ENCODE assay signal across 9 cellular contexts in the genomic region with DNA sequence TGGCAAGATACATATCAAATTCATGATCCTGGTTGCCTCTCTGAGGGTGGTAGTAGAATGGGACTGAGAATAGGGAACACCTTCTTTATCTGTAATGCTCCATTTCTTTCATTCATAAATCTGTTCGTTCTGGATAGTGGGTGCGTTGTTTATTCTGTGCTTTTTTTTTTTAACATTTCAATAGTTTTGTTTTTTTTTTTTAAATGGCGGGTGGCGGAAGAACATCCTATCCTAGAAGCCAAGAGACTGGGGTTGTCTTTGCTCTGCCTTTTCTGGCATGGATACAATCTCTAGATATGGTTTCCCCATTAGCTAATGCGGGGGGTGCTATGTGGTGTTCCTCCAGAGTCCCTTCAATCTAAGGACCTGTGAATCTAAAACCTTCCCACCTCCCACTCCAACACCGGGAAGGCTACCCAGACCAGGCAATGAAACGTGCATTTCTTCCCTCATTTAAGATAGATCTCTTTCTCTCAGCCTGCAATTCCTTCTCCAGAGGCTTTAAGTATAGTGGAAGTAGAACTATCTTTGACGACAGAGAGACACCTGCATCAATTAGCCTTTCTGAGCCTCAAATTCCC. TPM values are rescaled to one million over a fixed set of nuclear protein-coding genes. Genes with fewer than 3 reads are reported as not detected.
A peak's percentile ranks its signal among the peaks of the same experiment; 100 is the strongest.
DNase-seq lines count a peak whose midpoint lies in the region; ATAC-seq, FAIRE-seq and TF ChIP-seq lines count a peak whose summit lies in the region.
"Had no signal": no experiment of that assay in that cellular context is flagged by ENCODE, and none has a peak within 500 bp of the region (broad histone marks: within the 10 kb centered on the region; RNA-seq: fewer than 3 reads in every experiment).

No MANE protein-coding gene starts in this region.

- H3K4me1 Mint-ChIP-seq in astrocyte (ENCODE audit: low read depth, unreplicated experiment) (no peaks in the 10 kb centered on the region), memory B cell (peaks cover 9% of the 10 kb centered on the region)

- H2AFZ ChIP-seq in astrocyte (ENCODE audit: low read depth, low read length) = peak overlapping the region; percentile 96

- H3K27me3 Mint-ChIP-seq in astrocyte (ENCODE audit: low read depth, unreplicated experiment) = no peaks in the 10 kb centered on the region
- no peaks in the 10 kb centered on the region for H3K27me3 Mint-ChIP-seq in memory B cell

- H3K9me3 Mint-ChIP-seq in astrocyte (ENCODE audit: unreplicated experiment) (no peaks in the 10 kb centered on the region), memory B cell (no peaks in the 10 kb centered on the region)

- H4K20me1 ChIP-seq in DOHH2 (ENCODE audit: control insufficient read depth, insufficient read depth, low read depth, low read length) (no peaks in the 10 kb centered on the region), astrocyte (ENCODE audit: insufficient read depth, low read length) (no peaks in the 10 kb centered on the region)

- ATAC-seq in memory B cell (ENCODE audit: low read depth) (no peak), omental fat pad (ENCODE audit: low FRiP score) (no peak)

- peaks cover 2% of the 10 kb centered on the region; the same call in 1 of the 2 replicates for H3F3A ChIP-seq in DOHH2 (ENCODE audit: control insufficient read depth, insufficient read depth)

- H3K27me3 ChIP-seq in DOHH2 (ENCODE audit: control insufficient read depth, low read length) (no peaks in the 10 kb centered on the region), HL-60 (ENCODE audit: insufficient read depth, poor library complexity, severe bottlenecking) (no peaks in the 10 kb centered on the region), astrocyte (ENCODE audit: insufficient read depth, low read length) (no peaks in the 10 kb centered on the region)

- peak overlapping the region; percentile 92 for H3K9ac ChIP-seq in astrocyte (ENCODE audit: low read length)

- FAIRE-seq in astrocyte (lab: Jason Lieb, UNC) = no peak

- H3K4me2 ChIP-seq in DOHH2 (ENCODE audit: low read length) (peak overlapping the region; percentile 79), astrocyte (ENCODE audit: low read length) (peak overlapping the region; percentile 94)

- peaks cover 18% of the 10 kb centered on the region for H3K79me2 ChIP-seq in DOHH2 (ENCODE audit: control insufficient read depth, low read length)
- H3K79me2 ChIP-seq in astrocyte (ENCODE audit: insufficient read depth, low read length) = no peaks in the 10 kb centered on the region

- DNase-seq in HL-60 (ENCODE audit: low read depth in 1 of 2, low spot score in 1 of 2) (no peak), astrocyte (ENCODE audit: low read depth) (no peak), memory B cell (ENCODE audit: low spot score in 2 of 2) (no peak), COLO668 (lab: John Stamatoyannopoulos, UW; ENCODE audit: unreplicated experiment) (no peak), omental fat pad (ENCODE audit: low spot score) (no peak), retina (no peak)
- DNase-seq in stimulated activated CD4-positive, alpha-beta T cell treated with anti-CD3 and anti-CD28 coated beads, Interleukin-2, amount 100 ng/mL, for 48 hours = no peak

- peak overlapping the region; percentile 86 for H3K4me3 ChIP-seq in DOHH2 (ENCODE audit: low read length)
- peak overlapping the region; percentile 67 for H3K4me3 ChIP-seq in HL-60 (replicated peaks; ENCODE audit: insufficient read depth, low read length)
- peak overlapping the region; percentile 89 for H3K4me3 ChIP-seq in astrocyte (ENCODE audit: insufficient read depth, low read depth, low read length)

- peak overlapping the region; percentile 83 for H3K27ac ChIP-seq in DOHH2 (ENCODE audit: low read depth, low read length)
- H3K27ac ChIP-seq in HL-60 (replicated peaks) = peak overlapping the region; percentile 98
- peak overlapping the region; percentile 97 for H3K27ac ChIP-seq in astrocyte (ENCODE audit: low read depth, low read length)

- no peaks in the 10 kb centered on the region for H3K36me3 Mint-ChIP-seq in astrocyte (ENCODE audit: low read depth, unreplicated experiment)
- H3K36me3 Mint-ChIP-seq in memory B cell = peaks cover 2% of the 10 kb centered on the region

- TF ChIP-seq CTCF in DOHH2 (IDR thresholded peaks at IDR 0.05; ENCODE audit: low read depth, low read length, poor library complexity, severe bottlenecking) = no peak
- no peak for TF ChIP-seq CTCF in HL-60 (IDR thresholded peaks at IDR 0.05; ENCODE audit: insufficient read depth, low read length)
- TF ChIP-seq CTCF in astrocyte (IDR thresholded peaks at IDR 0.05; ENCODE audit: insufficient read depth, low read depth, low read length) = no peak
- no peak for TF ChIP-seq CTCF in omental fat pad (IDR thresholded peaks at IDR 0.05)

- H3K4me3 Mint-ChIP-seq in astrocyte (ENCODE audit: unreplicated experiment) = peak overlapping the region; percentile 98
- H3K4me3 Mint-ChIP-seq in memory B cell = peak overlapping the region; percentile 100

- peak overlapping the region; percentile 99 for H3K27ac Mint-ChIP-seq in astrocyte (ENCODE audit: unreplicated experiment)
- peak overlapping the region; percentile 98 for H3K27ac Mint-ChIP-seq in memory B cell

- H3K9me2 ChIP-seq in DOHH2 (replicated peaks; ENCODE audit: control insufficient read depth, low read length) = no peaks in the 10 kb centered on the region

- H3K9me3 ChIP-seq in DOHH2 (ENCODE audit: control insufficient read depth, insufficient read depth, low read length) (no peaks in the 10 kb centered on the region), astrocyte (ENCODE audit: insufficient read depth, low read depth, low read length) (no peaks in the 10 kb centered on the region)

- H3K4me1 ChIP-seq in DOHH2 (ENCODE audit: control insufficient read depth, low read length) (peaks cover 18% of the 10 kb centered on the region), astrocyte (ENCODE audit: insufficient read depth, low read length) (peaks cover 11% of the 10 kb centered on the region)

- H3K36me3 ChIP-seq in DOHH2 (ENCODE audit: control insufficient read depth, low read length) = no peaks in the 10 kb centered on the region
- no peaks in the 10 kb centered on the region for H3K36me3 ChIP-seq in astrocyte (ENCODE audit: insufficient read depth, low read length)

RNA-seq across cellular contexts. Expression of a gene that starts 0.9 kb away (rescaled TPM):
- total RNA-seq in astrocyte = 9.3 and 9.5 TPM in 2 replicates
- total RNA-seq in omental fat pad = 10 to 100 TPM; 10.1 to 25.7 (median 12.8) TPM

RNA-seq across cellular contexts. Expression of a gene that starts 23.2 kb away (rescaled TPM):
- total RNA-seq in astrocyte (not detected in 2 replicates), omental fat pad (1 to 10 TPM in 1 of 4 donors, not detected in 3; 4.1 TPM)
- total RNA-seq: T-helper 1 cell treated with Interleukin-12 subunit alpha and Interleukin-12 subunit beta and Interleukin-4 antibody, amounts not matched to agents 30 ng/mL and 1 ng/mL, for 36 hours had no signal
